Comparison of ENCODE assay signal across 8 cellular contexts in genomic region chr2:178193496-178193822, GRCh38. TPM values are rescaled to one million over a fixed set of nuclear protein-coding genes. Genes with fewer than 3 reads are reported as not detected.
A peak's percentile ranks its signal among the peaks of the same experiment; 100 is the strongest.
DNase-seq lines count a peak whose midpoint lies in the region; ATAC-seq and TF ChIP-seq lines count a peak whose summit lies in the region.

No MANE protein-coding gene starts in this region.

- no peak for TF ChIP-seq CTCF in AG09309 (IDR thresholded peaks at IDR 0.05; ENCODE audit: control insufficient read depth, insufficient read depth, low read depth, low read length, missing control alignments)

- H3K27me3 Mint-ChIP-seq in IgD-negative memory B cell (peaks cover 23% of the 10 kb centered on the region), naive B cell (peaks cover 43 to 62% (median 46%) of the 10 kb centered on the region in 3 donors)
- H3K27me3 Mint-ChIP-seq in central memory CD8-positive, alpha-beta T cell: peaks cover 56% of the 10 kb centered on the region

- no peak for DNase-seq in AG09309 (ENCODE audit: low read depth)
- DNase-seq in central memory CD8-positive, alpha-beta T cell (ENCODE audit: low spot score in 2 of 2): no peak
- no peak for DNase-seq in naive B cell
- DNase-seq in DMS153 (lab: John Stamatoyannopoulos, UW): no peak
- DNase-seq in DMS79 (lab: John Stamatoyannopoulos, UW): no peak
- no peak for DNase-seq in stimulated activated CD4-positive, alpha-beta T cell treated with anti-CD3 and anti-CD28 coated beads, Interleukin-1b, Interleukin-23, amount 100 ng/mL, for 48 hours
- DNase-seq in stimulated activated CD4-positive, alpha-beta T cell treated with anti-CD3 and anti-CD28 coated beads, Interleukin-4, amount 100 ng/mL, for 1 hour: no peak

- no peaks in the 10 kb centered on the region for H3K9me3 Mint-ChIP-seq in IgD-negative memory B cell
- no peaks in the 10 kb centered on the region for H3K9me3 Mint-ChIP-seq in central memory CD8-positive, alpha-beta T cell
- no peaks in the 10 kb centered on the region for H3K9me3 Mint-ChIP-seq in naive B cell

- H3K4me1 Mint-ChIP-seq in IgD-negative memory B cell (peaks cover 5 to 12% (median 8%) of the 10 kb centered on the region in 3 donors), naive B cell (peaks cover 3 to 25% (median 7%) of the 10 kb centered on the region in 3 donors)
- peaks cover 4% of the 10 kb centered on the region for H3K4me1 Mint-ChIP-seq in central memory CD8-positive, alpha-beta T cell

- H3K4me3 Mint-ChIP-seq in IgD-negative memory B cell: peak overlapping the region; percentile 59 to 90 (median 81)
- H3K4me3 Mint-ChIP-seq in central memory CD8-positive, alpha-beta T cell: peak overlapping the region; percentile 64
- H3K4me3 Mint-ChIP-seq in naive B cell: peak overlapping the region; percentile 72 to 90 (median 79)

- ATAC-seq in central memory CD8-positive, alpha-beta T cell (replicated peaks; ENCODE audit: extremely low read depth, poor library complexity, severe bottlenecking): no peak
- ATAC-seq in naive B cell (ENCODE audit: low read depth in 2 of 2): no peak

- H3K4me3 ChIP-seq in AG09309 (ENCODE audit: control insufficient read depth, low read depth, low read length): peak overlapping the region; percentile 60

- H3K27ac Mint-ChIP-seq in IgD-negative memory B cell: peak overlapping the region in 1 of 3 donors; percentile 25
- H3K27ac Mint-ChIP-seq in central memory CD8-positive, alpha-beta T cell (ENCODE audit: low read depth): no peak overlapping the region
- no peak overlapping the region for H3K27ac Mint-ChIP-seq in naive B cell

- no peaks in the 10 kb centered on the region for H3K36me3 Mint-ChIP-seq in IgD-negative memory B cell
- peaks cover 2% of the 10 kb centered on the region for H3K36me3 Mint-ChIP-seq in central memory CD8-positive, alpha-beta T cell (ENCODE audit: insufficient read depth)
- H3K36me3 Mint-ChIP-seq in naive B cell: no peaks in the 10 kb centered on the region

RNA-seq across cellular contexts. Expression of gene OSBPL6, which starts 0.9 kb away (rescaled TPM):
- polyA plus RNA-seq in IgD-negative memory B cell (not detected), naive B cell (ENCODE audit: low read depth in 6 of 6) (not detected)
